ENCODE assay signal across 17 cellular contexts in the genomic region with DNA sequence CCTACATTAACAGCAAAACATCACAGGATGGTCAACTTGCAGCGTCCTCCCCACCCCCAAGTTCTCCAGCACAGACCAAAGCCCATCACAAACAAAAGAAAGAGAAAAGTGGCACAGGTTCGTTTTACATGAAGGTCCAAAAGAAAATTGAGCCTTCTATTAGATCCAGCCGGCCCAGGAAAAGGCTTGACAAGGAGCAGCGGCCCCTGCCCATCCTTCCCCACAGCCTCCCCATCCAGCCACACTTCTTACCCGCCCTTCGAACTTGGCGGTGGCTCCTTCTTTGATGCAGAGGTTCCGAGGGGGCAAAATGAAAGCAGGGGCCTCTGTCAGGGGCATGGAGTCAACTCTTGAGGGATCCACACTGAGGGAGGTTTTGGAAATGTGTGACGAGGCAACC.
A peak's percentile ranks its signal among the peaks of the same experiment; 100 is the strongest.
DNase-seq lines count a peak whose midpoint lies in the region; ATAC-seq and TF ChIP-seq lines count a peak whose summit lies in the region.
"Had no signal": no experiment of that assay in that cellular context is flagged by ENCODE, and none has a peak within 500 bp of the region (broad histone marks: within the 10 kb centered on the region; RNA-seq: fewer than 3 reads in every experiment).

No MANE protein-coding gene starts in this region.

- H3K4me1 ChIP-seq in HCT116 (ENCODE audit: control insufficient read depth in 1 of 2, insufficient read depth in 2 of 2, low read length in 2 of 2) (peaks cover 0 to 22% of the 10 kb centered on the region in 2 experiments; a peak in 2 of 4 replicates), IMR-90 (ENCODE audit: control insufficient read depth, insufficient read depth, low read length) (peaks cover 38% of the 10 kb centered on the region), mesenchymal stem cell (ENCODE audit: control insufficient read depth, insufficient read depth, low read depth, low read length) (peaks cover 19% of the 10 kb centered on the region), smooth muscle cell (ENCODE audit: low read depth) (peaks cover 19% of the 10 kb centered on the region)

- POLR2A ChIA-PET in HCT116 (lab: Charles Lee): no interaction called here
- POLR2A ChIA-PET in IMR-90 (lab: Charles Lee; ENCODE audit: unreplicated experiment): no interaction called here

- H3K23ac ChIP-seq in IMR-90 (ENCODE audit: low read depth, low read length): peak overlapping the region; percentile 51; the same call in 1 of the 2 replicates
- no peak overlapping the region for H3K23ac ChIP-seq in mesenchymal stem cell (ENCODE audit: low read length in 2 of 2)

- H3K9me2 ChIP-seq in HCT116 (ENCODE audit: insufficient read depth): no peaks in the 10 kb centered on the region

- no TSS peak for BruUV-seq in HCT116 (replicated peaks; lab: Mats Ljungman, UMichigan)
- BruUV-seq in IMR-90 (replicated peaks; lab: Mats Ljungman, UMichigan): no TSS peak

- H2AFZ ChIP-seq in HCT116 (ENCODE audit: low read depth, low read length, poor library complexity, severe bottlenecking) (no peak overlapping the region), IMR-90 (replicated peaks; ENCODE audit: low read length, poor library complexity) (no peak overlapping the region), mesenchymal stem cell (ENCODE audit: low read depth, low read length) (no peak overlapping the region), smooth muscle cell (ENCODE audit: low read depth) (no peak overlapping the region)
- H2AFZ ChIP-seq: GM23338 had no signal

- in situ Hi-C loops in IMR-90 (cut with MboI; ENCODE audit: low sequenced_read_pairs): no loop called here

- 80% methylated on average over 1 of the region's 9 CpGs; no CpG with 5 or more reads in 1 of the 2 experiments for WGBS in IMR-90 (ENCODE audit: extremely low coverage in 2 of 2, insufficient read length in 1 of 2), 2 experiments
- WGBS in mesenchymal stem cell: 94% methylated on average over 9 of the region's 9 CpGs
- WGBS in smooth muscle cell (ENCODE audit: low lambda C conversion rate): 91% methylated on average over 9 of the region's 9 CpGs

- H3K79me1 ChIP-seq in IMR-90 (ENCODE audit: low read depth in 1 of 2, low read length in 2 of 2): peaks cover 39 to 85% of the 10 kb centered on the region in 2 experiments
- peaks cover 29% of the 10 kb centered on the region for H3K79me1 ChIP-seq in mesenchymal stem cell (replicated peaks; ENCODE audit: low read length, poor library complexity, severe bottlenecking)

- no peak for DNase-seq in HCT116 (ENCODE audit: low read depth, low spot score)
- no peak for DNase-seq in IMR-90
- no peak for DNase-seq in mesenchymal stem cell
- no peak for DNase-seq in smooth muscle cell (lab: John Stamatoyannopoulos, UW; ENCODE audit: unreplicated experiment)
- DNase-seq in D341Med (ENCODE audit: low spot score): no peak
- DNase-seq in pons (ENCODE audit: low spot score): no peak
- DNase-seq: AML-193; Caco-2; CD4-positive, alpha-beta T cell; DMS153; DMS79; GDM1; HCEC 1CT had no signal

- TF ChIP-seq RAD21 in HCT116 (IDR thresholded peaks at IDR 0.05; ENCODE audit: low read depth) (no peak), IMR-90 (IDR thresholded peaks at IDR 0.05; ENCODE audit: low read length) (no peak)

- peak overlapping the region; percentile 40 for H4K5ac ChIP-seq in IMR-90 (ENCODE audit: low read depth, low read length)

- peak overlapping the region; percentile 75 for H3K4ac ChIP-seq in IMR-90 (ENCODE audit: low read depth, low read length)
- H3K4ac ChIP-seq in mesenchymal stem cell (ENCODE audit: low read depth in 1 of 2, low read length in 2 of 2): no peak overlapping the region

- H2BK5ac ChIP-seq in IMR-90 (ENCODE audit: low read depth, low read length, poor library complexity, severe bottlenecking) (peak overlapping the region; percentile 41), mesenchymal stem cell (ENCODE audit: low read depth, low read length, poor library complexity, severe bottlenecking) (no peak overlapping the region)

- H2BK15ac ChIP-seq in IMR-90 (ENCODE audit: low read depth, low read length): peak overlapping the region; percentile 7; the same call in 1 of the 3 replicates
- H2BK15ac ChIP-seq in mesenchymal stem cell (ENCODE audit: low read depth, poor library complexity, severe bottlenecking): peak overlapping the region; percentile 86

- no peak overlapping the region for H2AK9ac ChIP-seq in IMR-90 (replicated peaks; ENCODE audit: low read depth, low read length, poor library complexity)

- peak overlapping the region; percentile 71 for H4K91ac ChIP-seq in IMR-90 (ENCODE audit: insufficient read depth, low read depth, low read length)
- peak overlapping the region; percentile 55 for H4K91ac ChIP-seq in mesenchymal stem cell (ENCODE audit: low read length)

- TF ChIP-seq CTCF in HCT116 (IDR thresholded peaks at IDR 0.05 in 2 of 3, conservative IDR thresholded peaks at IDR 0.05 in 1 of 3; ENCODE audit: borderline replicate concordance in 1 of 3, insufficient read depth in 1 of 3, low read depth in 2 of 3, low read length in 2 of 3) (no peak), IMR-90 (conservative IDR thresholded peaks at IDR 0.05; ENCODE audit: low read depth, low read length) (no peak), smooth muscle cell (IDR thresholded peaks at IDR 0.05; ENCODE audit: borderline replicate concordance, insufficient read depth, poor library complexity, severe bottlenecking) (no peak)

- H3K14ac ChIP-seq in IMR-90 (replicated peaks; ENCODE audit: low read depth, low read length) (peak overlapping the region; percentile 3; the same call in 1 of the 2 replicates), mesenchymal stem cell (ENCODE audit: low read length in 2 of 2) (no peak overlapping the region)

- H2BK120ac ChIP-seq in IMR-90 (ENCODE audit: low read depth, low read length): peak overlapping the region; percentile 54; the same call in 1 of the 2 replicates
- peak overlapping the region; percentile 80 for H2BK120ac ChIP-seq in mesenchymal stem cell (ENCODE audit: low read depth, low read length)

- H4K20me1 ChIP-seq in HCT116 (ENCODE audit: insufficient read depth) (no peaks in the 10 kb centered on the region), IMR-90 (ENCODE audit: insufficient read depth, low read length) (no peaks in the 10 kb centered on the region), smooth muscle cell (ENCODE audit: low read depth) (no peaks in the 10 kb centered on the region)

- H3K9ac ChIP-seq in HCT116 (ENCODE audit: low read length) (no peak overlapping the region), IMR-90 (ENCODE audit: low read depth, low read length) (no peak overlapping the region), mesenchymal stem cell (ENCODE audit: low read length) (no peak overlapping the region), smooth muscle cell (ENCODE audit: low read depth) (no peak overlapping the region)

- H2BK12ac ChIP-seq in mesenchymal stem cell (ENCODE audit: low read length in 2 of 2): peak overlapping the region; percentile 40 to 78

- H2BK20ac ChIP-seq in IMR-90 (ENCODE audit: low read depth, low read length): peak overlapping the region; percentile 69

- H3K4me2 ChIP-seq in HCT116 (ENCODE audit: low read length) (peak overlapping the region; percentile 50; the same call in 1 of the 2 replicates), IMR-90 (ENCODE audit: low read depth, low read length) (no peak overlapping the region), mesenchymal stem cell (ENCODE audit: low read length, poor library complexity, severe bottlenecking) (no peak overlapping the region), smooth muscle cell (no peak overlapping the region)
- H3K4me2 ChIP-seq: GM23338 had no signal

- H4K8ac ChIP-seq in IMR-90 (ENCODE audit: low read depth in 2 of 2, low read length in 2 of 2): peak overlapping the region; percentile 10 to 23; a peak in 2 of 4 replicates
- H4K8ac ChIP-seq in mesenchymal stem cell (ENCODE audit: low read length): peak overlapping the region; percentile 64

- peaks cover 29% of the 10 kb centered on the region for H3F3A ChIP-seq in smooth muscle cell (ENCODE audit: low read depth)

- no peak overlapping the region for H3K4me3 ChIP-seq in HCT116 (replicated peaks in 1 of 2; ENCODE audit: low read depth in 1 of 2, low read length in 2 of 2)
- H3K4me3 ChIP-seq in IMR-90 (ENCODE audit: insufficient read depth, low read depth, low read length): no peak overlapping the region
- no peak overlapping the region for H3K4me3 ChIP-seq in mesenchymal stem cell (ENCODE audit: insufficient read depth in 1 of 2, low read depth in 1 of 2, low read length in 2 of 2)
- no peak overlapping the region for H3K4me3 ChIP-seq in smooth muscle cell
- H3K4me3 ChIP-seq: GM23338 had no signal

- TF ChIP-seq POLR2A in HCT116 (IDR thresholded peaks at IDR 0.05; ENCODE audit: borderline replicate concordance, extremely low read depth, insufficient read depth, insufficient read length): no peak
- no peak for TF ChIP-seq POLR2A in IMR-90 (IDR thresholded peaks at IDR 0.05; ENCODE audit: low read depth, low read length)

- H3K27ac ChIP-seq in HCT116 (ENCODE audit: low read depth, low read length) (no peak overlapping the region), IMR-90 (ENCODE audit: insufficient read depth, low read length) (no peak overlapping the region), mesenchymal stem cell (ENCODE audit: low read length, poor library complexity, severe bottlenecking) (no peak overlapping the region), smooth muscle cell (ENCODE audit: low read depth) (peak overlapping the region; percentile 77)
- H3K27ac ChIP-seq: C4-2B had no signal

- H3K9me1 ChIP-seq in IMR-90 (ENCODE audit: insufficient read depth, low read length): peaks cover 43% of the 10 kb centered on the region

- dilution Hi-C loops in IMR-90 (cut with HindIII; ENCODE audit: low sequenced_read_pairs, unreplicated experiment): no loop called here

- H3K79me2 ChIP-seq in HCT116 (ENCODE audit: insufficient read depth, low read length) (no peaks in the 10 kb centered on the region), smooth muscle cell (ENCODE audit: low read depth) (no peaks in the 10 kb centered on the region)

- H3K18ac ChIP-seq in IMR-90 (ENCODE audit: low read depth, low read length) (peak overlapping the region; percentile 31; the same call in 1 of the 2 replicates), mesenchymal stem cell (ENCODE audit: low read depth in 1 of 2, low read length in 2 of 2) (peak overlapping the region in 1 of 2 experiments; percentile 44)

- CTCF ChIA-PET in HCT116 (lab: Charles Lee): no interaction called here
- CTCF ChIA-PET in IMR-90 (lab: Yijun Ruan, JAX): no interaction called here

- ATAC-seq in HCT116 (no peak), IMR-90 (ENCODE audit: low read depth) (no peak), HG03025 (IDR thresholded peaks at IDR 0.05; ENCODE audit: low FRiP score, unreplicated experiment) (no peak)
- ATAC-seq: GM23338, HepG2 had no signal

- RAD21 ChIA-PET in HCT116 (lab: Charles Lee; ENCODE audit: low non-redundant PET in 1 of 2, low total read pairs in 2 of 2, uncharacterized antibody in 2 of 2, unreplicated experiment in 2 of 2): no interaction called here

- H3K9me3 ChIP-seq in HCT116 (ENCODE audit: control insufficient read depth in 1 of 2, insufficient read depth in 1 of 2, low read depth in 1 of 2, low read length in 2 of 2) (no peaks in the 10 kb centered on the region), IMR-90 (ENCODE audit: control insufficient read depth, insufficient read depth, low read length) (no peaks in the 10 kb centered on the region), mesenchymal stem cell (ENCODE audit: control insufficient read depth, low read length) (no peaks in the 10 kb centered on the region), smooth muscle cell (replicated peaks; ENCODE audit: low read depth) (no peaks in the 10 kb centered on the region)
- H3K9me3 ChIP-seq: Caco-2 had no signal

- H2AK5ac ChIP-seq in IMR-90 (ENCODE audit: low read depth, low read length): peak overlapping the region; percentile 31; the same call in 1 of the 2 replicates
- peak overlapping the region; percentile 3 for H2AK5ac ChIP-seq in mesenchymal stem cell (ENCODE audit: low read length, severe bottlenecking)

- intact Hi-C loops in HCT116 (cut with micrococcal nuclease) (no loop called here), IMR-90 (cut with micrococcal nuclease) (no loop called here)

- H3K27me3 ChIP-seq in HCT116 (ENCODE audit: insufficient read depth, low read length) (no peaks in the 10 kb centered on the region), IMR-90 (ENCODE audit: control insufficient read depth, insufficient read depth, low read length) (no peaks in the 10 kb centered on the region), mesenchymal stem cell (ENCODE audit: control insufficient read depth in 1 of 2, insufficient read depth in 1 of 2, low read length in 2 of 2) (no peaks in the 10 kb centered on the region), smooth muscle cell (ENCODE audit: low read depth) (no peaks in the 10 kb centered on the region)

- H3K56ac ChIP-seq in IMR-90 (ENCODE audit: extremely low read depth, insufficient read depth, low read length): no peak overlapping the region

- H3K36me3 ChIP-seq in HCT116 (ENCODE audit: control insufficient read depth in 1 of 2, insufficient read depth in 2 of 2, low read length in 2 of 2) (no peaks in the 10 kb centered on the region), IMR-90 (ENCODE audit: control insufficient read depth, insufficient read depth, low read length) (peaks cover 61% of the 10 kb centered on the region), mesenchymal stem cell (ENCODE audit: control insufficient read depth in 1 of 2, insufficient read depth in 2 of 2, low read depth in 1 of 2, low read length in 2 of 2) (peaks cover 33 to 56% of the 10 kb centered on the region in 2 experiments), smooth muscle cell (ENCODE audit: low read depth) (no peaks in the 10 kb centered on the region)
